Comparison of ENCODE assay signal across 8 cellular contexts in genomic region chr5:43065384-43066230, GRCh38. TPM values are rescaled to one million over a fixed set of nuclear protein-coding genes. Genes with fewer than 3 reads are reported as not detected.
DNase-seq lines count a peak whose midpoint lies in the region; ATAC-seq and TF ChIP-seq lines count a peak whose summit lies in the region.

No MANE protein-coding gene starts in this region.

- H3K4me1 Mint-ChIP-seq in activated naive CD8-positive, alpha-beta T cell treated with anti-CD3 and anti-CD28 coated beads for 36 hours = peaks cover 34% of the 10 kb centered on the region
- H3K4me1 Mint-ChIP-seq in progenitor cell of endocrine pancreas (ENCODE audit: low read depth) = peaks cover 22% of the 10 kb centered on the region

- H3K27ac Mint-ChIP-seq in activated naive CD8-positive, alpha-beta T cell treated with anti-CD3 and anti-CD28 coated beads for 36 hours = peak overlapping the region; percentile 100
- H3K27ac Mint-ChIP-seq in progenitor cell of endocrine pancreas = peak overlapping the region; percentile 99

- ATAC-seq in HG03432 (IDR thresholded peaks at IDR 0.05; ENCODE audit: unreplicated experiment) (peak; percentile 12), left cardiac atrium (peak; percentile 9 to 54)

- H3K27me3 Mint-ChIP-seq in activated naive CD8-positive, alpha-beta T cell treated with anti-CD3 and anti-CD28 coated beads for 36 hours = no peaks in the 10 kb centered on the region
- H3K27me3 Mint-ChIP-seq in progenitor cell of endocrine pancreas = no peaks in the 10 kb centered on the region

- DNase-seq in NCI-H2081 (lab: John Stamatoyannopoulos, UW) (peak; percentile 63 to 73), NCI-H2081 treated with DMSO at 0.1 percent for 48 hours (lab: John Stamatoyannopoulos, UW) (no peak), SHP77 treated with DMSO at 0.1 percent for 48 hours (lab: John Stamatoyannopoulos, UW) (peak; percentile 85), left cardiac atrium (peak; percentile 78), progenitor cell of endocrine pancreas (ENCODE audit: low spot score, unreplicated experiment) (no peak), GOT3 (lab: John Stamatoyannopoulos, UW) (no peak)
- peak; percentile 62 for DNase-seq in activated naive CD8-positive, alpha-beta T cell treated with anti-CD3 and anti-CD28 coated beads for 36 hours

- H3K4me3 Mint-ChIP-seq in activated naive CD8-positive, alpha-beta T cell treated with anti-CD3 and anti-CD28 coated beads for 36 hours = peak overlapping the region; percentile 98
- peak overlapping the region; percentile 97 for H3K4me3 Mint-ChIP-seq in progenitor cell of endocrine pancreas (ENCODE audit: low read depth)

- intact Hi-C loops in left cardiac atrium (cut with DNase I) = loop anchor here in 1 of 2 donors (2.0 to 5.0 kb wide), 2 partner anchors 42 to 57 kb away; no protein-coding TSS in a partner anchor

- H3K9me3 Mint-ChIP-seq in activated naive CD8-positive, alpha-beta T cell treated with anti-CD3 and anti-CD28 coated beads for 36 hours = no peaks in the 10 kb centered on the region
- H3K9me3 Mint-ChIP-seq in progenitor cell of endocrine pancreas (ENCODE audit: low read depth) = no peaks in the 10 kb centered on the region

- peaks cover 20% of the 10 kb centered on the region for H3K36me3 Mint-ChIP-seq in activated naive CD8-positive, alpha-beta T cell treated with anti-CD3 and anti-CD28 coated beads for 36 hours
- peaks cover 4% of the 10 kb centered on the region for H3K36me3 Mint-ChIP-seq in progenitor cell of endocrine pancreas (ENCODE audit: insufficient read depth)

- TF ChIP-seq CTCF in progenitor cell of endocrine pancreas (IDR thresholded peaks at IDR 0.05; ENCODE audit: unreplicated experiment) = no peak

RNA-seq across cellular contexts. Expression of gene ANXA2R, which starts 25.5 kb away (rescaled TPM):
- total RNA-seq in activated naive CD8-positive, alpha-beta T cell treated with anti-CD3 and anti-CD28 coated beads for 36 hours = 1 to 10 TPM; 8.5 to 9.9 TPM
- total RNA-seq in left cardiac atrium (1 to 10 TPM; 1.6 to 1.9 TPM), progenitor cell of endocrine pancreas (0.87 and 0.93 TPM in 2 replicates)

RNA-seq across cellular contexts. Expression of gene ZNF131, which starts 55.1 kb away (rescaled TPM):
- 10 to 100 TPM; 33.7 to 35.9 TPM for total RNA-seq in activated naive CD8-positive, alpha-beta T cell treated with anti-CD3 and anti-CD28 coated beads for 36 hours
- total RNA-seq in left cardiac atrium (10 to 100 TPM; 13.8 to 20.0 TPM), progenitor cell of endocrine pancreas (46.9 and 54.7 TPM in 2 replicates)

Comparison
In these comparisons a context has a peak if more than half of its experiments do, and no peak if none do; other contexts are left out.
1. DNase-seq: peak in NCI-H2081 (2 of 2), SHP77 treated with DMSO at 0.1 percent for 48 hours (single experiment), activated naive CD8-positive, alpha-beta T cell treated with anti-CD3 and anti-CD28 coated beads for 36 hours (single experiment) and left cardiac atrium (single experiment); none in NCI-H2081 treated with DMSO at 0.1 percent for 48 hours (single experiment), progenitor cell of endocrine pancreas (single experiment) and GOT3 (single experiment).